Comparison of ENCODE assay signal across 15 cellular contexts in the genomic region with DNA sequence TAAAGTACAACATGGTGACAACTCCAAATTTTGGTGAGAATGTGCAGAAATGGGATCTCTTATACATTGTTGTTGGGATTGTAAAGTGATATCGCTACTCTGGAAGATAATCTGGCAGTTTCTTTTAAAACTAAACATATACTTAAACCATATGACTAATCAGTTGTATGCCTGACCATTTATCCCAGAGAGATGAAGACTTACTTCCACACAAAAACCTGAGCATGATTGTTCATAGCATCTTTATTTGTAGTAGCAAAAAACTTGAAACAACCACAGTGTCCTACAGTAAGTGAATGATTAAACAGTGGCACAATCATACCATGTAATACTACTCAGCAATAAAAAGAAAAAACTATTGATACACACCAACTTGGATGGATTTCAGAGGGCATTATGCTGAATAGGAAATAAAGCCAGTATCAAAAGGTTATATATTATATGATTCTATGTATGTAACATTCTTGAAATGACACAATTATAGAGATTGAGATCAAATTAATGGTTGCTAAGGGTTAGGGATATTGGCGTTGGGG. TPM values are rescaled to one million over a fixed set of nuclear protein-coding genes. Genes with fewer than 3 reads are reported as not detected.
DNase-seq lines count a peak whose midpoint lies in the region; ATAC-seq, FAIRE-seq and TF ChIP-seq lines count a peak whose summit lies in the region.
"Had no signal": no experiment of that assay in that cellular context is flagged by ENCODE, and none has a peak within 500 bp of the region (broad histone marks: within the 10 kb centered on the region; RNA-seq: fewer than 3 reads in every experiment).

No MANE protein-coding gene starts in this region.

- ATAC-seq in IMR-90 (ENCODE audit: low read depth), result peak; percentile 70
- ATAC-seq in right lobe of liver, result peak in 3 of 4 donors; percentile 20 to 46 (median 37)
- ATAC-seq in GM21723 (IDR thresholded peaks at IDR 0.05; ENCODE audit: unreplicated experiment), result no peak
- ATAC-seq: CD8-positive, alpha-beta T cell had no signal

- in situ Hi-C loops in IMR-90 (cut with MboI; ENCODE audit: low sequenced_read_pairs), result no loop called here

- no peak overlapping the region for H4K91ac ChIP-seq in IMR-90 (ENCODE audit: insufficient read depth, low read depth, low read length)

- TF ChIP-seq POLR2A in IMR-90 (IDR thresholded peaks at IDR 0.05; ENCODE audit: low read depth, low read length) (no peak), right lobe of liver (IDR thresholded peaks at IDR 0.05) (no peak)

- POLR2A ChIA-PET in IMR-90 (lab: Charles Lee; ENCODE audit: unreplicated experiment), result no interaction called here

- H2AK9ac ChIP-seq in IMR-90 (replicated peaks; ENCODE audit: low read depth, low read length, poor library complexity), result no peak overlapping the region

- WGBS in IMR-90 (ENCODE audit: extremely low coverage in 2 of 2, insufficient read length in 1 of 2), 2 experiments, result no CpG with 5 or more reads among the region's 2 CpGs
- 100% methylated on average over 2 of the region's 2 CpGs for WGBS in right lobe of liver (ENCODE audit: insufficient coverage, low coverage, low lambda C conversion rate, missing lambda C conversion rate)
- 54 to 79% (median 68%) methylated on average over 2 of the region's 2 CpGs for WGBS in small intestine, 3 donors

- H3K14ac ChIP-seq in IMR-90 (replicated peaks; ENCODE audit: low read depth, low read length), result no peak overlapping the region

- no peak overlapping the region for H3K4me2 ChIP-seq in IMR-90 (ENCODE audit: low read depth, low read length)

- CTCF ChIA-PET in IMR-90 (lab: Yijun Ruan, JAX), result no interaction called here

- no peak overlapping the region for H3K9ac ChIP-seq in IMR-90 (ENCODE audit: low read depth, low read length)

- H3K4ac ChIP-seq in IMR-90 (ENCODE audit: low read depth, low read length), result no peak overlapping the region

- H2BK15ac ChIP-seq in IMR-90 (ENCODE audit: low read depth, low read length), result no peak overlapping the region

- H3K18ac ChIP-seq in IMR-90 (ENCODE audit: low read depth, low read length), result no peak overlapping the region

- H3K36me3 ChIP-seq in IMR-90 (ENCODE audit: control insufficient read depth, insufficient read depth, low read length) (no peaks in the 10 kb centered on the region), right lobe of liver (no peaks in the 10 kb centered on the region), small intestine (ENCODE audit: control insufficient read depth in 2 of 2, insufficient read depth in 2 of 2, low read length in 2 of 2) (no peaks in the 10 kb centered on the region)

- intact Hi-C loops in IMR-90 (cut with micrococcal nuclease), result no loop called here
- intact Hi-C loops in right lobe of liver (cut with DNase I), result no loop called here

- H3K4me1 ChIP-seq in IMR-90 (ENCODE audit: control insufficient read depth, insufficient read depth, low read length) (peaks cover 2% of the 10 kb centered on the region; the same call in 1 of the 2 replicates), right lobe of liver (peaks cover 0 to 13% (median 0%) of the 10 kb centered on the region in 4 donors), small intestine (ENCODE audit: control insufficient read depth in 2 of 2, insufficient read depth in 1 of 2, low read depth in 1 of 2, low read length in 1 of 2) (no peaks in the 10 kb centered on the region)

- H3K56ac ChIP-seq in IMR-90 (ENCODE audit: extremely low read depth, insufficient read depth, low read length), result no peak overlapping the region

- DNase-seq in IMR-90 (peak; percentile 57), kidney tubule cell (ENCODE audit: low spot score) (peak; percentile 20), right lobe of liver (no peak), small intestine (peak; percentile 57), NCI-H1417 treated with DMSO at 0.1 percent for 48 hours (lab: John Stamatoyannopoulos, UW) (no peak), cerebellar cortex (ENCODE audit: low spot score) (no peak), ureter (ENCODE audit: low spot score) (no peak)
- DNase-seq: Caco-2; CD8-positive, alpha-beta T cell; DND-41; GF-D8; HCEC 1CT; HFFc6 had no signal

- no peak overlapping the region for H2BK20ac ChIP-seq in IMR-90 (ENCODE audit: low read depth, low read length)

- H3K23ac ChIP-seq in IMR-90 (ENCODE audit: low read depth, low read length), result no peak overlapping the region

- H4K8ac ChIP-seq in IMR-90 (ENCODE audit: low read depth in 2 of 2, low read length in 2 of 2), result no peak overlapping the region

- H2BK120ac ChIP-seq in IMR-90 (ENCODE audit: low read depth, low read length), result no peak overlapping the region

- TF ChIP-seq RAD21 in IMR-90 (IDR thresholded peaks at IDR 0.05; ENCODE audit: low read length), result no peak

- peaks cover 2% of the 10 kb centered on the region; the same call in 1 of the 2 replicates for H3K9me1 ChIP-seq in IMR-90 (ENCODE audit: insufficient read depth, low read length)

- TF ChIP-seq CTCF in IMR-90 (conservative IDR thresholded peaks at IDR 0.05; ENCODE audit: low read depth, low read length) (no peak), right lobe of liver (IDR thresholded peaks at IDR 0.05) (no peak)

- no peak overlapping the region for H4K5ac ChIP-seq in IMR-90 (ENCODE audit: low read depth, low read length)

- H3K4me3 ChIP-seq in IMR-90 (ENCODE audit: insufficient read depth, low read depth, low read length) (no peak overlapping the region), right lobe of liver (no peak overlapping the region), small intestine (ENCODE audit: low read depth in 1 of 2, low read length in 2 of 2) (no peak overlapping the region)

- H2AK5ac ChIP-seq in IMR-90 (ENCODE audit: low read depth, low read length), result no peak overlapping the region

- no TSS peak for BruUV-seq in IMR-90 (replicated peaks; lab: Mats Ljungman, UMichigan)

- peak; percentile 77 for FAIRE-seq in small intestine (lab: Jason Lieb, UNC)
- FAIRE-seq: H1 had no signal

- dilution Hi-C loops in IMR-90 (cut with HindIII; ENCODE audit: low sequenced_read_pairs, unreplicated experiment), result no loop called here

- no peak overlapping the region for H2AFZ ChIP-seq in IMR-90 (replicated peaks; ENCODE audit: low read length, poor library complexity)

- no peak overlapping the region for H3K27ac ChIP-seq in IMR-90 (ENCODE audit: insufficient read depth, low read length)
- no peak overlapping the region for H3K27ac ChIP-seq in right lobe of liver
- H3K27ac ChIP-seq in small intestine (ENCODE audit: low read depth in 1 of 2, low read length in 1 of 2), result no peak overlapping the region

- peaks cover 3 to 11% of the 10 kb centered on the region in 2 experiments; a peak in 3 of 4 replicates for H3K79me1 ChIP-seq in IMR-90 (ENCODE audit: low read depth in 1 of 2, low read length in 2 of 2)

- H4K20me1 ChIP-seq in IMR-90 (ENCODE audit: insufficient read depth, low read length), result no peaks in the 10 kb centered on the region

- H3K9me3 ChIP-seq in IMR-90 (ENCODE audit: control insufficient read depth, insufficient read depth, low read length) (no peaks in the 10 kb centered on the region), right lobe of liver (no peaks in the 10 kb centered on the region), small intestine (ENCODE audit: control insufficient read depth, low read depth) (no peaks in the 10 kb centered on the region)

- H3K27me3 ChIP-seq in IMR-90 (ENCODE audit: control insufficient read depth, insufficient read depth, low read length) (no peaks in the 10 kb centered on the region), right lobe of liver (no peaks in the 10 kb centered on the region), small intestine (ENCODE audit: control insufficient read depth in 2 of 2, insufficient read depth in 2 of 2, low read length in 2 of 2) (no peaks in the 10 kb centered on the region)

- H2BK5ac ChIP-seq in IMR-90 (ENCODE audit: low read depth, low read length, poor library complexity, severe bottlenecking), result no peak overlapping the region

TF ChIP-seq in IMR-90, 13 proteins besides CTCF, POLR2A, EP300 and RAD21 (continues in another document):
- TF ChIP-seq BHLHE40 (IDR thresholded peaks at IDR 0.05; ENCODE audit: low read depth, low read length) (no peak), RFX5 (IDR thresholded peaks at IDR 0.05; ENCODE audit: low read depth, low read length) (no peak), MXI1 (IDR thresholded peaks at IDR 0.05; ENCODE audit: borderline replicate concordance, low read depth, low read length) (no peak), NFE2L2 (IDR thresholded peaks at IDR 0.05; ENCODE audit: low read depth, low read length) (no peak), RCOR1 (IDR thresholded peaks at IDR 0.05; ENCODE audit: insufficient replicate concordance, low read length) (no peak), MAFK (IDR thresholded peaks at IDR 0.05; ENCODE audit: low read depth, low read length) (no peak), MAZ (IDR thresholded peaks at IDR 0.05; ENCODE audit: borderline replicate concordance, low read depth, low read length) (no peak), CHD1 (IDR thresholded peaks at IDR 0.05; ENCODE audit: low read depth, low read length) (no peak), FOS (IDR thresholded peaks at IDR 0.05; ENCODE audit: low read depth, low read length) (no peak), CEBPB (IDR thresholded peaks at IDR 0.05; ENCODE audit: low read depth, low read length) (no peak)
- TF ChIP-seq, protein P1, sequence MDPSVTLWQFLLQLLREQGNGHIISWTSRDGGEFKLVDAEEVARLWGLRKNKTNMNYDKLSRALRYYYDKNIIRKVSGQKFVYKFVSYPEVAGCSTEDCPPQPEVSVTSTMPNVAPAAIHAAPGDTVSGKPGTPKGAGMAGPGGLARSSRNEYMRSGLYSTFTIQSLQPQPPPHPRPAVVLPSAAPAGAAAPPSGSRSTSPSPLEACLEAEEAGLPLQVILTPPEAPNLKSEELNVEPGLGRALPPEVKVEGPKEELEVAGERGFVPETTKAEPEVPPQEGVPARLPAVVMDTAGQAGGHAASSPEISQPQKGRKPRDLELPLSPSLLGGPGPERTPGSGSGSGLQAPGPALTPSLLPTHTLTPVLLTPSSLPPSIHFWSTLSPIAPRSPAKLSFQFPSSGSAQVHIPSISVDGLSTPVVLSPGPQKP (IDR thresholded peaks at IDR 0.05; ENCODE audit: borderline replicate concordance, low read depth, low read length), result no peak
- TF ChIP-seq, protein P2, sequence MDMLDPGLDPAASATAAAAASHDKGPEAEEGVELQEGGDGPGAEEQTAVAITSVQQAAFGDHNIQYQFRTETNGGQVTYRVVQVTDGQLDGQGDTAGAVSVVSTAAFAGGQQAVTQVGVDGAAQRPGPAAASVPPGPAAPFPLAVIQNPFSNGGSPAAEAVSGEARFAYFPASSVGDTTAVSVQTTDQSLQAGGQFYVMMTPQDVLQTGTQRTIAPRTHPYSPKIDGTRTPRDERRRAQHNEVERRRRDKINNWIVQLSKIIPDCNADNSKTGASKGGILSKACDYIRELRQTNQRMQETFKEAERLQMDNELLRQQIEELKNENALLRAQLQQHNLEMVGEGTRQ (IDR thresholded peaks at IDR 0.05; ENCODE audit: low read depth, low read length), result no peak

RNA-seq across cellular contexts. Expression of a gene that starts 47.3 kb away (rescaled TPM):
- total RNA-seq in IMR-90 (2012; rRNA removed) (10.6 and 11.4 TPM in 2 replicates), right lobe of liver (10 to 100 TPM; 27.1 to 54.1 (median 43.3) TPM), ureter (26.7 TPM)
- polyA plus RNA-seq in IMR-90 (2012; rRNA removed) (5.0 and 5.1 TPM in 2 replicates), small intestine (10 to 100 TPM; 10.6 to 13.0 (median 12.3) TPM)
- polyA plus RNA-seq in IMR-90 (2012; cell fraction: cytosol; rRNA removed), result 1.9 TPM in 2 replicates
- 2.5 and 10.6 TPM in 2 replicates for polyA plus RNA-seq in IMR-90 (2012; cell fraction: nucleus; rRNA removed; ENCODE audit: low replicate concordance)

Comparison
In these comparisons a context has a peak if more than half of its experiments do, and no peak if none do; other contexts are left out.
1. DNase-seq: peak in IMR-90 (single experiment), kidney tubule cell (single experiment) and small intestine (single experiment); none in right lobe of liver (0 of 3), NCI-H1417 treated with DMSO at 0.1 percent for 48 hours (single experiment), cerebellar cortex (single experiment) and ureter (single experiment).